9 cellular contexts compared by ENCODE assay signal in genomic region chr1:31238986-31239613, GRCh38. TPM values are rescaled to one million over a fixed set of nuclear protein-coding genes. Genes with fewer than 3 reads are reported as not detected.
DNase-seq lines count a peak whose midpoint lies in the region; ATAC-seq lines count a peak whose summit lies in the region.
"Had no signal": no experiment of that assay in that cellular context is flagged by ENCODE, and none has a peak within 500 bp of the region (broad histone marks: within the 10 kb centered on the region; RNA-seq: fewer than 3 reads in every experiment).

No MANE protein-coding gene starts in this region.

- H3K27ac ChIP-seq in iPS DF 6.9 (ENCODE audit: low read length): no peak overlapping the region
- H3K27ac ChIP-seq: thyroid gland had no signal

- no CpG with 5 or more reads among the region's 56 CpGs for WGBS in iPS DF 6.9 (ENCODE audit: insufficient coverage, insufficient read length)

- peaks cover 17% of the 10 kb centered on the region for H3K4me1 Mint-ChIP-seq in activated T-cell treated with anti-CD3 and anti-CD28 coated beads, Interleukin-2, amount 50 U/mL, for 72 hours (ENCODE audit: low read depth)
- H3K4me1 Mint-ChIP-seq in stimulated activated memory B cell treated with anti-CD40 and anti-IgM and Interleukin-4, amounts not matched to agents 10 μg/mL and 1 μg/mL and 100 μg/mL, for 72 hours: peaks cover 8% of the 10 kb centered on the region
- H3K4me1 Mint-ChIP-seq in immature natural killer cell: peaks cover 9 to 19% of the 10 kb centered on the region in 2 donors

- H3K4me3 ChIP-seq in iPS DF 6.9 (ENCODE audit: low read length): peak overlapping the region; percentile 69; the same call in 1 of the 2 replicates
- H3K4me3 ChIP-seq: thyroid gland had no signal

- no peaks in the 10 kb centered on the region for H3K9me3 Mint-ChIP-seq in activated T-cell treated with anti-CD3 and anti-CD28 coated beads, Interleukin-2, amount 50 U/mL, for 72 hours
- H3K9me3 Mint-ChIP-seq in stimulated activated memory B cell treated with anti-CD40 and anti-IgM and Interleukin-4, amounts not matched to agents 10 μg/mL and 1 μg/mL and 100 μg/mL, for 72 hours: no peaks in the 10 kb centered on the region
- peaks cover 0 to 1% (median 0%) of the 10 kb centered on the region in 6 donors for H3K9me3 Mint-ChIP-seq in immature natural killer cell

- peaks cover 56% of the 10 kb centered on the region for H3K27me3 Mint-ChIP-seq in activated T-cell treated with anti-CD3 and anti-CD28 coated beads, Interleukin-2, amount 50 U/mL, for 72 hours (ENCODE audit: low read depth)
- peaks cover 66% of the 10 kb centered on the region for H3K27me3 Mint-ChIP-seq in stimulated activated memory B cell treated with anti-CD40 and anti-IgM and Interleukin-4, amounts not matched to agents 10 μg/mL and 1 μg/mL and 100 μg/mL, for 72 hours
- H3K27me3 Mint-ChIP-seq in immature natural killer cell (ENCODE audit: low read depth in 3 of 3): peaks cover 15 to 35% (median 17%) of the 10 kb centered on the region in 3 donors

- no peaks in the 10 kb centered on the region for H3K9me3 ChIP-seq in iPS DF 6.9 (ENCODE audit: control insufficient read depth, insufficient read depth, low read length)
- H3K9me3 ChIP-seq: thyroid gland had no signal

- peak; percentile 14 for DNase-seq in stimulated activated CD4-positive, alpha-beta T cell treated with anti-CD3 and anti-CD28 coated beads, Interleukin-15, amount 100 ng/mL, for 24 hours
- DNase-seq in stimulated activated CD4-positive, alpha-beta T cell treated with anti-CD3 and anti-CD28 coated beads, Interleukin-1b, Interleukin-23, amount 100 ng/mL, for 48 hours: no peak
- DNase-seq in activated T-cell treated with anti-CD3 and anti-CD28 coated beads, Interleukin-2, amount 50 U/mL, for 72 hours: peak; percentile 1 to 2
- DNase-seq in iPS DF 6.9 (ENCODE audit: low read depth, low spot score) (no peak), SKM-1 treated with dmso at 0.1 percent for 144 hours (lab: John Stamatoyannopoulos, UW; ENCODE audit: unreplicated experiment) (no peak), immature natural killer cell (no peak)
- no peak for DNase-seq in activated CD8-positive, alpha-beta memory T cell treated with anti-CD3 and anti-CD28 coated beads for 24 hours

- peaks cover 3% of the 10 kb centered on the region; the same call in 1 of the 2 replicates for H3K4me1 ChIP-seq in iPS DF 6.9 (ENCODE audit: control insufficient read depth, insufficient read depth, low read length)

- no peaks in the 10 kb centered on the region for H3K36me3 ChIP-seq in iPS DF 6.9 (ENCODE audit: control insufficient read depth, insufficient read depth, low read length)
- H3K36me3 ChIP-seq: thyroid gland had no signal

- no peak overlapping the region for H3K27ac Mint-ChIP-seq in activated T-cell treated with anti-CD3 and anti-CD28 coated beads, Interleukin-2, amount 50 U/mL, for 72 hours
- peak overlapping the region; percentile 25 for H3K27ac Mint-ChIP-seq in stimulated activated memory B cell treated with anti-CD40 and anti-IgM and Interleukin-4, amounts not matched to agents 10 μg/mL and 1 μg/mL and 100 μg/mL, for 72 hours
- no peak overlapping the region for H3K27ac Mint-ChIP-seq in immature natural killer cell

- H3K4me3 Mint-ChIP-seq in activated T-cell treated with anti-CD3 and anti-CD28 coated beads, Interleukin-2, amount 50 U/mL, for 72 hours: peak overlapping the region; percentile 53 to 70
- peak overlapping the region; percentile 28 for H3K4me3 Mint-ChIP-seq in stimulated activated memory B cell treated with anti-CD40 and anti-IgM and Interleukin-4, amounts not matched to agents 10 μg/mL and 1 μg/mL and 100 μg/mL, for 72 hours
- peak overlapping the region in 2 of 5 donors; percentile 60 to 63 for H3K4me3 Mint-ChIP-seq in immature natural killer cell

- no peaks in the 10 kb centered on the region for H3K36me3 Mint-ChIP-seq in activated T-cell treated with anti-CD3 and anti-CD28 coated beads, Interleukin-2, amount 50 U/mL, for 72 hours (ENCODE audit: insufficient read depth in 2 of 2)
- H3K36me3 Mint-ChIP-seq in stimulated activated memory B cell treated with anti-CD40 and anti-IgM and Interleukin-4, amounts not matched to agents 10 μg/mL and 1 μg/mL and 100 μg/mL, for 72 hours: no peaks in the 10 kb centered on the region
- H3K36me3 Mint-ChIP-seq in immature natural killer cell: peaks cover 0 to 3% (median 0%) of the 10 kb centered on the region in 3 donors

- peaks cover 3% of the 10 kb centered on the region; the same call in 1 of the 2 replicates for H3K27me3 ChIP-seq in iPS DF 6.9 (ENCODE audit: control insufficient read depth, insufficient read depth, low read length)
- H3K27me3 ChIP-seq: thyroid gland had no signal

- peak; percentile 36 to 50 for ATAC-seq in activated T-cell treated with anti-CD3 and anti-CD28 coated beads, Interleukin-2, amount 50 U/mL, for 72 hours (replicated peaks in 1 of 2)
- ATAC-seq in stimulated activated memory B cell treated with anti-CD40 and anti-IgM and Interleukin-4, amounts not matched to agents 10 μg/mL and 1 μg/mL and 100 μg/mL, for 72 hours: peak; percentile 52

RNA-seq across cellular contexts. Expression of gene NKAIN1, which starts 0.6 kb away (rescaled TPM):
- not detected for total RNA-seq in activated T-cell treated with anti-CD3 and anti-CD28 coated beads, Interleukin-2, amount 50 U/mL, for 72 hours
- under 1 TPM in 1 of 3 donors, not detected in 2; 0.35 TPM for polyA plus RNA-seq in immature natural killer cell
- total RNA-seq: thyroid gland had no signal

RNA-seq across cellular contexts. Expression of gene SNRNP40, which starts 57.5 kb away (rescaled TPM):
- 100 to 1,000 TPM in 1 of 2 donors, 10 to 100 TPM in 1; 85.3 to 101 TPM for total RNA-seq in activated T-cell treated with anti-CD3 and anti-CD28 coated beads, Interleukin-2, amount 50 U/mL, for 72 hours
- 100 to 1,000 TPM in 2 of 3 donors, 10 to 100 TPM in 1; 80.7 to 150 (median 101) TPM for polyA plus RNA-seq in immature natural killer cell

RNA-seq across cellular contexts. Expression of gene ZCCHC17, which starts 57.7 kb away (rescaled TPM):
- total RNA-seq in activated T-cell treated with anti-CD3 and anti-CD28 coated beads, Interleukin-2, amount 50 U/mL, for 72 hours: 10 to 100 TPM; 26.1 to 27.3 TPM
- polyA plus RNA-seq in immature natural killer cell: 100 to 1,000 TPM in 1 of 3 donors, 10 to 100 TPM in 2; 72.0 to 133 (median 74.1) TPM

Comparison
In these comparisons a context has a peak if more than half of its experiments do, and no peak if none do; other contexts are left out.
1. DNase-seq: peak in stimulated activated CD4-positive, alpha-beta T cell treated with anti-CD3 and anti-CD28 coated beads, Interleukin-15, amount 100 ng/mL, for 24 hours (single experiment) and activated T-cell treated with anti-CD3 and anti-CD28 coated beads, Interleukin-2, amount 50 U/mL, for 72 hours (2 of 2); none in stimulated activated CD4-positive, alpha-beta T cell treated with anti-CD3 and anti-CD28 coated beads, Interleukin-1b, Interleukin-23, amount 100 ng/mL, for 48 hours (single experiment), iPS DF 6.9 (single experiment), activated CD8-positive, alpha-beta memory T cell treated with anti-CD3 and anti-CD28 coated beads for 24 hours (single experiment), SKM-1 treated with dmso at 0.1 percent for 144 hours (single experiment) and immature natural killer cell (0 of 3).